ENCODE assay signal across 16 cellular contexts in genomic region chr3:133466531-133467386, GRCh38.
DNase-seq lines count a peak whose midpoint lies in the region; ATAC-seq and TF ChIP-seq lines count a peak whose summit lies in the region.
"Had no signal": no experiment of that assay in that cellular context is flagged by ENCODE, and none has a peak within 500 bp of the region (broad histone marks: within the 10 kb centered on the region; RNA-seq: fewer than 3 reads in every experiment).

No MANE protein-coding gene starts in this region.

- H3K36me3 Mint-ChIP-seq in memory B cell = no peaks in the 10 kb centered on the region
- no peaks in the 10 kb centered on the region for H3K36me3 Mint-ChIP-seq in glutamatergic neuron (ENCODE audit: unreplicated experiment)
- no peaks in the 10 kb centered on the region for H3K36me3 Mint-ChIP-seq in osteocyte (ENCODE audit: unreplicated experiment)
- H3K36me3 Mint-ChIP-seq: activated naive CD8-positive, alpha-beta T cell had no signal

- H3K27me3 Mint-ChIP-seq in memory B cell (no peaks in the 10 kb centered on the region), glutamatergic neuron (ENCODE audit: unreplicated experiment) (no peaks in the 10 kb centered on the region), osteocyte (ENCODE audit: unreplicated experiment) (no peaks in the 10 kb centered on the region)
- H3K27me3 Mint-ChIP-seq: activated naive CD8-positive, alpha-beta T cell had no signal

- DNase-seq in GM10248 (ENCODE audit: extremely low spot score) = peak; percentile 26
- DNase-seq in NAMALWA (ENCODE audit: low spot score) = peak; percentile 96
- peak in 1 of 2 donors; percentile 37 for DNase-seq in memory B cell (ENCODE audit: low spot score in 2 of 2)
- DNase-seq in glutamatergic neuron = no peak
- DNase-seq in osteocyte (ENCODE audit: extremely low spot score, unreplicated experiment) = no peak
- no peak for DNase-seq in NCI-H774 (lab: John Stamatoyannopoulos, UW)
- DNase-seq: activated CD4-positive, alpha-beta T cell treated with anti-CD3 and anti-CD28 coated beads for 1 hour; COR-L47; head of caudate nucleus; NCI-H187; SIG-M5; stimulated activated CD8-positive, alpha-beta memory T cell treated with anti-CD3 and anti-CD28 coated beads, Interleukin-4, amount 100 ng/mL, for 48 hours had no signal

- H3K4me1 Mint-ChIP-seq in memory B cell (peaks cover 45% of the 10 kb centered on the region), glutamatergic neuron (ENCODE audit: low read depth, unreplicated experiment) (peaks cover 10% of the 10 kb centered on the region), osteocyte (ENCODE audit: unreplicated experiment) (peaks cover 28% of the 10 kb centered on the region)

- ATAC-seq in GM21423 (IDR thresholded peaks at IDR 0.05; ENCODE audit: unreplicated experiment) (peak; percentile 41), memory B cell (ENCODE audit: low read depth) (peak; percentile 67), HG02885 (IDR thresholded peaks at IDR 0.05; ENCODE audit: poor library complexity, unreplicated experiment) (no peak)
- ATAC-seq: HCT116 had no signal

- H3K9me3 Mint-ChIP-seq in memory B cell = no peaks in the 10 kb centered on the region
- H3K9me3 Mint-ChIP-seq in glutamatergic neuron (ENCODE audit: unreplicated experiment) = peaks cover 7% of the 10 kb centered on the region
- no peaks in the 10 kb centered on the region for H3K9me3 Mint-ChIP-seq in osteocyte (ENCODE audit: unreplicated experiment)

- POLR2A ChIA-PET in GM10248 (lab: Yijun Ruan, JAX) = interaction anchor here (0.5 to 1.5 kb wide), 2 partner anchors 18 to 105 kb away, joined by 4 to 8 read pairs; no protein-coding TSS in a partner anchor

- CTCF ChIA-PET in GM10248 (lab: Yijun Ruan, JAX) = interaction anchor here (0.8 to 16.7 kb wide), 10 partner anchors 8 to 740 kb away, joined by 3 to 240 read pairs (median 4); partner anchors contain the start of gene CDV3

- H3K27ac Mint-ChIP-seq in memory B cell (peak overlapping the region; percentile 32), glutamatergic neuron (ENCODE audit: unreplicated experiment) (no peak overlapping the region), osteocyte (ENCODE audit: unreplicated experiment) (no peak overlapping the region)
- H3K27ac Mint-ChIP-seq: activated naive CD8-positive, alpha-beta T cell had no signal

- TF ChIP-seq CTCF in GM10248 (IDR thresholded peaks at IDR 0.05; ENCODE audit: control extremely low read depth, extremely low read depth, low read depth, missing control alignments) (no peak), glutamatergic neuron (IDR thresholded peaks at IDR 0.05; ENCODE audit: partially characterized antibody, unreplicated experiment) (no peak), osteocyte (IDR thresholded peaks at IDR 0.05) (no peak)

- H3K4me3 Mint-ChIP-seq in memory B cell = peak overlapping the region; percentile 21
- H3K4me3 Mint-ChIP-seq in glutamatergic neuron (ENCODE audit: unreplicated experiment) = no peak overlapping the region
- no peak overlapping the region for H3K4me3 Mint-ChIP-seq in osteocyte (ENCODE audit: unreplicated experiment)
- H3K4me3 Mint-ChIP-seq: activated naive CD8-positive, alpha-beta T cell had no signal

Comparison
In these comparisons a context has a peak if more than half of its experiments do, and no peak if none do; other contexts are left out.
1. DNase-seq: peak in GM10248 (single experiment) and NAMALWA (single experiment); none in glutamatergic neuron (single experiment), osteocyte (single experiment) and NCI-H774 (single experiment).